ENCODE assay signal across 7 cellular contexts in genomic region chrX:39995457-39995856, GRCh38.
"Had no signal": no experiment of that assay in that cellular context is flagged by ENCODE, and none has a peak within 500 bp of the region (broad histone marks: within the 10 kb centered on the region; RNA-seq: fewer than 3 reads in every experiment).

No MANE protein-coding gene starts in this region.

- H3K27ac ChIP-seq: GM23248 had no signal

- H3K4me3 ChIP-seq: GM23248 had no signal

- DNase-seq: GM23248, GOT3, H9, HCEC 1CT, IMR-90, KBM-7 had no signal

- FAIRE-seq: HTR-8/SVneo had no signal

- H3K9ac ChIP-seq: GM23248 had no signal

- H2AFZ ChIP-seq: GM23248 had no signal

- H3K4me3 Mint-ChIP-seq: H9 had no signal

- H3K27ac Mint-ChIP-seq: H9 had no signal
